In the genomic region with DNA sequence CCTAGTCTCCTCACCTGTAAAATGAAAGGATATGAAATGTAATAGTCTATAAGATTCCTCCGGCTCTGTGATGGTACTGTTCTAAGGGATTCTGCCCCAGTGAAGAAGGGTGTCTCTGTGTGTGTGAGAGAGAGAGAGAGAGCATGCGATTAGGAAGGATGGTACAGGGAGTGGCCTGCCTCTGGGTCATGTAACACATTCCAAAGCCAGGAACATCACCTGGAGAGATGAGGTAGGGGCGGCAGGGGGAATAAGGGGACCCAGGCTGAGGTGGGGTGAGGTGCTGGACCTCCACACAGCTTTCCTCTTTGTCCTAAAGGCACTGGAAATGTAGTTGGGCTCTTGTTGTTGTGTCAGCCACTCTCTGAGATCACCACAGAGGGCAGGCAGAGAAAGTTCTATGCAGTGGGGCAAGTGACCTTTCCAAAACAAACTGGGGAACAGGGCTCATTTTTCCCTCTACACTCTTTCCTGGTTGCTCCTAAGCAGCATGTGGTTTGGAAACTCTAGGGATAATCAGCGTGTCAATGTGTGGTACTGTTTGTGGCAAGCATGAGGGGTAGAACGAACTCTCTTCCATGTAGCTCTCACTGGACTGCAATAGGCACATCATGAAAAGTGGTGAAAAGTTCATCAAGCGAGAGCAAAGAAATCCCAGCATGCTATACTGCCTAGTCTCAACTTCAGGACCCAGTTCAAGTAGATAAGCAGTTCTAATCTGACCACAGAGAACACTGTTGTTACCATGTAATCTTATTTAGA, we compare ENCODE assay signal across 17 cellular contexts.
"Had no signal": no experiment of that assay in that cellular context is flagged by ENCODE, and none has a peak within 500 bp of the region (broad histone marks: within the 10 kb centered on the region; RNA-seq: fewer than 3 reads in every experiment).

No MANE protein-coding gene starts in this region.

- H3K4me1 Mint-ChIP-seq: activated CD8-positive, alpha-beta memory T cell treated with anti-CD3 and anti-CD28 coated beads, Interleukin-2, amount 10 ng/mL, durations not matched to agents 7 days and 5 days; activated naive CD8-positive, alpha-beta T cell treated with anti-CD3 and anti-CD28 coated beads, Interleukin-2, amount 50 U/mL, for 24 hours; stimulated activated naive B cell treated with anti-CD40 and anti-IgM and Interleukin-4, amounts not matched to agents 10 μg/mL and 1 μg/mL and 100 μg/mL, for 72 hours had no signal

- H3K4me1 ChIP-seq: colonic mucosa, SJSA1 had no signal

- DNase-seq: activated CD8-positive, alpha-beta memory T cell treated with anti-CD3 and anti-CD28 coated beads, Interleukin-2, amount 10 ng/mL, durations not matched to agents 7 days and 5 days; activated naive CD4-positive, alpha-beta T cell treated with anti-CD3 and anti-CD28 coated beads for 36 hours; activated naive CD8-positive, alpha-beta T cell treated with anti-CD3 and anti-CD28 coated beads, Interleukin-2, amount 50 U/mL, for 24 hours; activated T-cell treated with anti-CD3 and anti-CD28 coated beads, Interleukin-2, amount 50 U/mL, for 1 hour; central memory CD4-positive, alpha-beta T cell; colonic mucosa; hypothalamus; kidney; sigmoid colon; stimulated activated CD4-positive, alpha-beta T cell treated with anti-CD3 and anti-CD28 coated beads, Interleukin-12 subunit alpha, Interleukin-12 subunit beta, amount 100 ng/mL, for 4 hours; stimulated activated CD4-positive, alpha-beta T cell treated with anti-CD3 and anti-CD28 coated beads, Interleukin-2, amount 100 ng/mL, for 48 hours; stimulated activated naive B cell treated with anti-CD40 and anti-IgM and Interleukin-4, amounts not matched to agents 10 μg/mL and 1 μg/mL and 100 μg/mL, for 72 hours had no signal

- H3K36me3 ChIP-seq: colonic mucosa, neural progenitor cell, sigmoid colon, SJSA1, tibial nerve had no signal

- ATAC-seq: activated CD8-positive, alpha-beta memory T cell treated with anti-CD3 and anti-CD28 coated beads, Interleukin-2, amount 10 ng/mL, durations not matched to agents 7 days and 5 days; activated naive CD8-positive, alpha-beta T cell treated with anti-CD3 and anti-CD28 coated beads, Interleukin-2, amount 50 U/mL, for 24 hours; esophagus mucosa; stimulated activated naive B cell treated with anti-CD40 and anti-IgM and Interleukin-4, amounts not matched to agents 10 μg/mL and 1 μg/mL and 100 μg/mL, for 72 hours had no signal

- H3K27me3 ChIP-seq: colonic mucosa, neural progenitor cell, sigmoid colon, tibial nerve had no signal

- H3K27ac Mint-ChIP-seq: activated CD8-positive, alpha-beta memory T cell treated with anti-CD3 and anti-CD28 coated beads, Interleukin-2, amount 10 ng/mL, durations not matched to agents 7 days and 5 days; activated naive CD4-positive, alpha-beta T cell treated with anti-CD3 and anti-CD28 coated beads for 36 hours; activated naive CD8-positive, alpha-beta T cell treated with anti-CD3 and anti-CD28 coated beads, Interleukin-2, amount 50 U/mL, for 24 hours; activated T-helper 2 cell treated with anti-CD3 and anti-CD28 coated beads, Interferon-gamma antibody, Interleukin-2, Interleukin-4, amounts not matched to agents 10 μg/mL and 5 μg/mL and 100 μg/mL, durations not matched to agents 14 hours and 24 hours and 36 hours; neural progenitor cell; stimulated activated naive B cell treated with anti-CD40 and anti-IgM and Interleukin-4, amounts not matched to agents 10 μg/mL and 1 μg/mL and 100 μg/mL, for 72 hours had no signal

- H2AFZ ChIP-seq: neural progenitor cell had no signal

- H3K4me3 ChIP-seq: colonic mucosa, neural progenitor cell, sigmoid colon, SJSA1, tibial nerve had no signal

- H3K9me3 ChIP-seq: colonic mucosa, sigmoid colon, SJSA1, tibial nerve had no signal

- H3K27ac ChIP-seq: colonic mucosa, SJSA1, tibial nerve had no signal

- H3K4me3 Mint-ChIP-seq: activated CD8-positive, alpha-beta memory T cell treated with anti-CD3 and anti-CD28 coated beads, Interleukin-2, amount 10 ng/mL, durations not matched to agents 7 days and 5 days; activated naive CD4-positive, alpha-beta T cell treated with anti-CD3 and anti-CD28 coated beads for 36 hours; activated naive CD8-positive, alpha-beta T cell treated with anti-CD3 and anti-CD28 coated beads, Interleukin-2, amount 50 U/mL, for 24 hours; neural progenitor cell; stimulated activated naive B cell treated with anti-CD40 and anti-IgM and Interleukin-4, amounts not matched to agents 10 μg/mL and 1 μg/mL and 100 μg/mL, for 72 hours had no signal

- H3K27me3 Mint-ChIP-seq: activated CD8-positive, alpha-beta memory T cell treated with anti-CD3 and anti-CD28 coated beads, Interleukin-2, amount 10 ng/mL, durations not matched to agents 7 days and 5 days; activated naive CD8-positive, alpha-beta T cell treated with anti-CD3 and anti-CD28 coated beads, Interleukin-2, amount 50 U/mL, for 24 hours; stimulated activated naive B cell treated with anti-CD40 and anti-IgM and Interleukin-4, amounts not matched to agents 10 μg/mL and 1 μg/mL and 100 μg/mL, for 72 hours had no signal

- H3K9ac ChIP-seq: neural progenitor cell had no signal

- H3K9me3 Mint-ChIP-seq: activated naive CD4-positive, alpha-beta T cell treated with anti-CD3 and anti-CD28 coated beads for 36 hours; activated naive CD8-positive, alpha-beta T cell treated with anti-CD3 and anti-CD28 coated beads, Interleukin-2, amount 50 U/mL, for 24 hours; activated T-helper 2 cell treated with anti-CD3 and anti-CD28 coated beads, Interferon-gamma antibody, Interleukin-2, Interleukin-4, amounts not matched to agents 10 μg/mL and 5 μg/mL and 100 μg/mL, durations not matched to agents 14 hours and 24 hours and 36 hours; neural progenitor cell had no signal

- FAIRE-seq: kidney had no signal

- H3K36me3 Mint-ChIP-seq: activated CD8-positive, alpha-beta memory T cell treated with anti-CD3 and anti-CD28 coated beads, Interleukin-2, amount 10 ng/mL, durations not matched to agents 7 days and 5 days had no signal
